Comparison of ENCODE assay signal across 2 cellular contexts in the genomic region with DNA sequence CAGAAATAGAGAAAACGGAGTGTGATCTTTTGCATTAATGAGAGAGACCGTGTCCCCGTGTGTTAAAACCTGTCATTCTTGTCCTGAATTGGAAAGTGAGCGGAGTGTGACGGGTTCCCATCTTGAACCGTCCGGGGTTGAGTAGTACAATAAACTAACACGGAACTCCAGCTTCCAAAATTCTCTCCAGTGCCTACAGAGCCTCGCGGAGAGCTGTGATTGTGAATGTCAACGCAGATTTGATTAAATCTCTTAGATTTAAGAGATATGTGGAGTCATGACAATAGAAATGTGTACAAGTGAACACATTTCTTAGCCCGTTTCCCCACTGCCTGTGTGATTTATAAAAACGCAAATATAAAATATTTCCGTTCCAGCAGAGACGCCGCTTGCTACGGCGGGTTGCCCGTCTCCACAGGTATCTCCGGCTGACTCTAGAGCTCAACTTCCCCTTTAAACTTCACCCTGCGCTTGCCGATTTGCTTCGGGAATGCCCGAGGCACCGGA.
TF ChIP-seq lines count a peak whose summit lies in the region.

No MANE protein-coding gene starts in this region.

TF ChIP-seq in IMR-90, 13 proteins besides CTCF, POLR2A, EP300 and RAD21 (continued from another document):
- TF ChIP-seq, protein P1, sequence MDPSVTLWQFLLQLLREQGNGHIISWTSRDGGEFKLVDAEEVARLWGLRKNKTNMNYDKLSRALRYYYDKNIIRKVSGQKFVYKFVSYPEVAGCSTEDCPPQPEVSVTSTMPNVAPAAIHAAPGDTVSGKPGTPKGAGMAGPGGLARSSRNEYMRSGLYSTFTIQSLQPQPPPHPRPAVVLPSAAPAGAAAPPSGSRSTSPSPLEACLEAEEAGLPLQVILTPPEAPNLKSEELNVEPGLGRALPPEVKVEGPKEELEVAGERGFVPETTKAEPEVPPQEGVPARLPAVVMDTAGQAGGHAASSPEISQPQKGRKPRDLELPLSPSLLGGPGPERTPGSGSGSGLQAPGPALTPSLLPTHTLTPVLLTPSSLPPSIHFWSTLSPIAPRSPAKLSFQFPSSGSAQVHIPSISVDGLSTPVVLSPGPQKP (IDR thresholded peaks at IDR 0.05; ENCODE audit: borderline replicate concordance, low read depth, low read length): no peak
- no peak for TF ChIP-seq CEBPB (IDR thresholded peaks at IDR 0.05; ENCODE audit: low read depth, low read length)
- no peak for TF ChIP-seq MXI1 (IDR thresholded peaks at IDR 0.05; ENCODE audit: borderline replicate concordance, low read depth, low read length)
- no peak for TF ChIP-seq RCOR1 (IDR thresholded peaks at IDR 0.05; ENCODE audit: insufficient replicate concordance, low read length)
- TF ChIP-seq FOS (IDR thresholded peaks at IDR 0.05; ENCODE audit: low read depth, low read length): no peak
- no peak for TF ChIP-seq MAFK (IDR thresholded peaks at IDR 0.05; ENCODE audit: low read depth, low read length)
TF ChIP-seq in IMR-90: peak in this region for 0.

TF ChIP-seq in SK-N-SH treated with all-trans-retinoic acid at 6 μM for 48 hours, 23 proteins besides CTCF, POLR2A, EP300 and RAD21 (continued from another document):
- TF ChIP-seq, protein P2, sequence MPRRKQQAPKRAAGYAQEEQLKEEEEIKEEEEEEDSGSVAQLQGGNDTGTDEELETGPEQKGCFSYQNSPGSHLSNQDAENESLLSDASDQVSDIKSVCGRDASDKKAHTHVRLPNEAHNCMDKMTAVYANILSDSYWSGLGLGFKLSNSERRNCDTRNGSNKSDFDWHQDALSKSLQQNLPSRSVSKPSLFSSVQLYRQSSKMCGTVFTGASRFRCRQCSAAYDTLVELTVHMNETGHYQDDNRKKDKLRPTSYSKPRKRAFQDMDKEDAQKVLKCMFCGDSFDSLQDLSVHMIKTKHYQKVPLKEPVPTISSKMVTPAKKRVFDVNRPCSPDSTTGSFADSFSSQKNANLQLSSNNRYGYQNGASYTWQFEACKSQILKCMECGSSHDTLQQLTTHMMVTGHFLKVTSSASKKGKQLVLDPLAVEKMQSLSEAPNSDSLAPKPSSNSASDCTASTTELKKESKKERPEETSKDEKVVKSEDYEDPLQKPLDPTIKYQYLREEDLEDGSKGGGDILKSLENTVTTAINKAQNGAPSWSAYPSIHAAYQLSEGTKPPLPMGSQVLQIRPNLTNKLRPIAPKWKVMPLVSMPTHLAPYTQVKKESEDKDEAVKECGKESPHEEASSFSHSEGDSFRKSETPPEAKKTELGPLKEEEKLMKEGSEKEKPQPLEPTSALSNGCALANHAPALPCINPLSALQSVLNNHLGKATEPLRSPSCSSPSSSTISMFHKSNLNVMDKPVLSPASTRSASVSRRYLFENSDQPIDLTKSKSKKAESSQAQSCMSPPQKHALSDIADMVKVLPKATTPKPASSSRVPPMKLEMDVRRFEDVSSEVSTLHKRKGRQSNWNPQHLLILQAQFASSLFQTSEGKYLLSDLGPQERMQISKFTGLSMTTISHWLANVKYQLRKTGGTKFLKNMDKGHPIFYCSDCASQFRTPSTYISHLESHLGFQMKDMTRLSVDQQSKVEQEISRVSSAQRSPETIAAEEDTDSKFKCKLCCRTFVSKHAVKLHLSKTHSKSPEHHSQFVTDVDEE (CRISPR knock-in tag; IDR thresholded peaks at IDR 0.05): no peak
- TF ChIP-seq ZC3H10 (CRISPR knock-in tag; IDR thresholded peaks at IDR 0.05) (no peak), RARB (CRISPR knock-in tag; IDR thresholded peaks at IDR 0.05) (no peak), ARNTL (CRISPR knock-in tag; IDR thresholded peaks at IDR 0.05; ENCODE audit: borderline replicate concordance, low read depth) (no peak), OSR1 (CRISPR knock-in tag; IDR thresholded peaks at IDR 0.05) (no peak), ZFP3 (CRISPR knock-in tag; IDR thresholded peaks at IDR 0.05) (no peak), ZNF8 (CRISPR knock-in tag; IDR thresholded peaks at IDR 0.05) (no peak)
